ENCODE assay signal across 10 cellular contexts in genomic region chr12:92108651-92109050, GRCh38. TPM values are rescaled to one million over a fixed set of nuclear protein-coding genes. Genes with fewer than 3 reads are reported as not detected.
DNase-seq lines count a peak whose midpoint lies in the region; ATAC-seq and TF ChIP-seq lines count a peak whose summit lies in the region.
"Had no signal": no experiment of that assay in that cellular context is flagged by ENCODE, and none has a peak within 500 bp of the region (broad histone marks: within the 10 kb centered on the region; RNA-seq: fewer than 3 reads in every experiment).

No MANE protein-coding gene starts in this region.

- WGBS in smooth muscle cell (ENCODE audit: low lambda C conversion rate): 29% methylated on average over 3 of the region's 3 CpGs

- H3K27me3 ChIP-seq in smooth muscle cell (ENCODE audit: low read depth): no peaks in the 10 kb centered on the region
- H3K27me3 ChIP-seq: SJSA1 had no signal

- no peak overlapping the region for H3K9ac ChIP-seq in smooth muscle cell (ENCODE audit: low read depth)

- no peaks in the 10 kb centered on the region for H3K36me3 ChIP-seq in smooth muscle cell (ENCODE audit: low read depth)
- H3K36me3 ChIP-seq: SJSA1 had no signal

- peak overlapping the region; percentile 27 for H3K4me2 ChIP-seq in smooth muscle cell

- H3K4me3 ChIP-seq in smooth muscle cell: no peak overlapping the region
- H3K4me3 ChIP-seq: SJSA1 had no signal

- no peak for TF ChIP-seq CTCF in smooth muscle cell (IDR thresholded peaks at IDR 0.05; ENCODE audit: borderline replicate concordance, insufficient read depth, poor library complexity, severe bottlenecking)

- ATAC-seq in HG03442 (IDR thresholded peaks at IDR 0.05; ENCODE audit: unreplicated experiment): no peak
- ATAC-seq: effector memory CD8-positive, alpha-beta T cell had no signal

- H3K27me3 Mint-ChIP-seq in T-helper 2 cell treated with Interferon-gamma antibody and Interleukin-4, amounts not matched to agents 5 μg/mL and 100 μg/mL, for 36 hours (ENCODE audit: low read depth): no peaks in the 10 kb centered on the region
- H3K27me3 Mint-ChIP-seq: effector memory CD8-positive, alpha-beta T cell had no signal

- H3K27ac ChIP-seq in smooth muscle cell (ENCODE audit: low read depth): no peak overlapping the region
- H3K27ac ChIP-seq: SJSA1 had no signal

- H3K9me3 ChIP-seq in smooth muscle cell (replicated peaks; ENCODE audit: low read depth): no peaks in the 10 kb centered on the region
- H3K9me3 ChIP-seq: SJSA1 had no signal

- H4K20me1 ChIP-seq in smooth muscle cell (ENCODE audit: low read depth): no peaks in the 10 kb centered on the region

- H3F3A ChIP-seq in smooth muscle cell (ENCODE audit: low read depth): peaks cover 4% of the 10 kb centered on the region

- no peak for DNase-seq in T-helper 2 cell treated with Interferon-gamma antibody and Interleukin-4, amounts not matched to agents 5 μg/mL and 100 μg/mL, for 36 hours (ENCODE audit: low spot score)
- DNase-seq in T-helper 2 cell: no peak
- peak; percentile 38 for DNase-seq in NCI-H774 (lab: John Stamatoyannopoulos, UW)
- peak; percentile 82 for DNase-seq in fibroblast of peridontal ligament (ENCODE audit: extremely low read depth)
- DNase-seq in smooth muscle cell (lab: John Stamatoyannopoulos, UW; ENCODE audit: unreplicated experiment): no peak
- no peak for DNase-seq in NCI-H345 (lab: John Stamatoyannopoulos, UW)
- no peak for DNase-seq in activated T-cell treated with anti-CD3 and anti-CD28 coated beads for 4 hours
- DNase-seq: effector memory CD8-positive, alpha-beta T cell had no signal

- peaks cover 52% of the 10 kb centered on the region for H3K4me1 Mint-ChIP-seq in T-helper 2 cell treated with Interferon-gamma antibody and Interleukin-4, amounts not matched to agents 5 μg/mL and 100 μg/mL, for 36 hours (ENCODE audit: low read depth)

- no peaks in the 10 kb centered on the region for H3K79me2 ChIP-seq in smooth muscle cell (ENCODE audit: low read depth)

- no peaks in the 10 kb centered on the region for H3K9me3 Mint-ChIP-seq in T-helper 2 cell treated with Interferon-gamma antibody and Interleukin-4, amounts not matched to agents 5 μg/mL and 100 μg/mL, for 36 hours
- H3K9me3 Mint-ChIP-seq: effector memory CD8-positive, alpha-beta T cell had no signal

- H3K4me1 ChIP-seq in smooth muscle cell (ENCODE audit: low read depth): peaks cover 39% of the 10 kb centered on the region

- no peak overlapping the region for H2AFZ ChIP-seq in smooth muscle cell (ENCODE audit: low read depth)

- H3K27ac Mint-ChIP-seq in T-helper 2 cell treated with Interferon-gamma antibody and Interleukin-4, amounts not matched to agents 5 μg/mL and 100 μg/mL, for 36 hours: peak overlapping the region; percentile 37

- H3K36me3 Mint-ChIP-seq in T-helper 2 cell treated with Interferon-gamma antibody and Interleukin-4, amounts not matched to agents 5 μg/mL and 100 μg/mL, for 36 hours (ENCODE audit: low read depth): no peaks in the 10 kb centered on the region

- H3K4me3 Mint-ChIP-seq in T-helper 2 cell treated with Interferon-gamma antibody and Interleukin-4, amounts not matched to agents 5 μg/mL and 100 μg/mL, for 36 hours: no peak overlapping the region
- H3K4me3 Mint-ChIP-seq: effector memory CD8-positive, alpha-beta T cell had no signal

RNA-seq across cellular contexts. Expression of gene BTG1, which starts 37.0 kb away (rescaled TPM):
- 37.6 and 42.1 TPM in 2 replicates for total RNA-seq in smooth muscle cell
- polyA plus RNA-seq in smooth muscle cell: 70.4 and 108 TPM in 2 replicates

Comparison
In these comparisons a context has a peak if more than half of its experiments do, and no peak if none do; other contexts are left out.
1. DNase-seq: peak in NCI-H774 (single experiment) and fibroblast of peridontal ligament (single experiment); none in T-helper 2 cell treated with Interferon-gamma antibody and Interleukin-4, amounts not matched to agents 5 μg/mL and 100 μg/mL, for 36 hours (single experiment), T-helper 2 cell (0 of 5), smooth muscle cell (single experiment), NCI-H345 (single experiment) and activated T-cell treated with anti-CD3 and anti-CD28 coated beads for 4 hours (single experiment).